Comparison of ENCODE assay signal across 20 cellular contexts in genomic region chr2:229553091-229553490, GRCh38.
DNase-seq lines count a peak whose midpoint lies in the region; FAIRE-seq and TF ChIP-seq lines count a peak whose summit lies in the region.
"Had no signal": no experiment of that assay in that cellular context is flagged by ENCODE, and none has a peak within 500 bp of the region (broad histone marks: within the 10 kb centered on the region; RNA-seq: fewer than 3 reads in every experiment).

No MANE protein-coding gene starts in this region.

- H3K27ac ChIP-seq in breast epithelium (no peak overlapping the region), astrocyte (ENCODE audit: low read depth, low read length) (no peak overlapping the region), fibroblast of lung (ENCODE audit: insufficient read depth, low read length) (no peak overlapping the region), prostate gland (no peak overlapping the region)
- H3K27ac ChIP-seq: 22Rv1, C4-2B, HL-60 had no signal

- DNase-seq in MCF 10A (ENCODE audit: unreplicated experiment) (no peak), breast epithelium (ENCODE audit: low spot score in 2 of 2) (no peak), astrocyte (ENCODE audit: low read depth) (peak; percentile 81), fibroblast of lung (ENCODE audit: low read depth in 2 of 2) (peak; percentile 15 to 86), stromal cell of bone marrow (ENCODE audit: low read depth) (peak; percentile 24), NCI-H2081 (lab: John Stamatoyannopoulos, UW) (no peak), HT-29 (ENCODE audit: low spot score) (no peak), prostate gland (ENCODE audit: low spot score) (no peak)
- DNase-seq: COR-L47, DMS153, KBM-7, NCI-H1417, NCI-H1930, NCI-H2171 treated with DMSO at 0.1 percent for 48 hours, NCI-H774, SHP77 had no signal

- no peak overlapping the region for H3K4me2 ChIP-seq in astrocyte (ENCODE audit: low read length)
- H3K4me2 ChIP-seq in fibroblast of lung (ENCODE audit: extremely low read depth, insufficient read depth, low read length): no peak overlapping the region

- no peak for FAIRE-seq in astrocyte (lab: Jason Lieb, UNC)
- FAIRE-seq: GM12891 had no signal

- H3K9me3 Mint-ChIP-seq in MCF 10A (ENCODE audit: unreplicated experiment): peaks cover 10% of the 10 kb centered on the region
- H3K9me3 Mint-ChIP-seq in astrocyte (ENCODE audit: unreplicated experiment): peaks cover 2% of the 10 kb centered on the region

- no peaks in the 10 kb centered on the region for H3K4me1 Mint-ChIP-seq in MCF 10A (ENCODE audit: insufficient read depth, unreplicated experiment)
- no peaks in the 10 kb centered on the region for H3K4me1 Mint-ChIP-seq in astrocyte (ENCODE audit: low read depth, unreplicated experiment)

- H3K4me3 Mint-ChIP-seq in MCF 10A (ENCODE audit: unreplicated experiment) (no peak overlapping the region), astrocyte (ENCODE audit: unreplicated experiment) (no peak overlapping the region)

- CTCF ChIA-PET in MCF 10A (lab: Yijun Ruan, JAX): no interaction called here

- TF ChIP-seq POLR2A in breast epithelium (IDR thresholded peaks at IDR 0.05): no peak
- no peak for TF ChIP-seq POLR2A in prostate gland (IDR thresholded peaks at IDR 0.05)

- no peaks in the 10 kb centered on the region for H3K27me3 ChIP-seq in breast epithelium
- H3K27me3 ChIP-seq in astrocyte (ENCODE audit: insufficient read depth, low read length): no peaks in the 10 kb centered on the region
- no peaks in the 10 kb centered on the region for H3K27me3 ChIP-seq in fibroblast of lung (ENCODE audit: control insufficient read depth, insufficient read depth, low read length)
- H3K27me3 ChIP-seq in prostate gland (replicated peaks; ENCODE audit: insufficient read depth): no peaks in the 10 kb centered on the region

- no peaks in the 10 kb centered on the region for H3K79me2 ChIP-seq in astrocyte (ENCODE audit: insufficient read depth, low read length)
- no peaks in the 10 kb centered on the region for H3K79me2 ChIP-seq in fibroblast of lung (ENCODE audit: control insufficient read depth, insufficient read depth, low read length)

- H3K27me3 Mint-ChIP-seq in MCF 10A (ENCODE audit: insufficient read depth, unreplicated experiment): no peaks in the 10 kb centered on the region
- peaks cover 1% of the 10 kb centered on the region for H3K27me3 Mint-ChIP-seq in astrocyte (ENCODE audit: low read depth, unreplicated experiment)

- POLR2A ChIA-PET in MCF 10A (lab: Yijun Ruan, JAX): interaction anchor here (0.9 kb wide), 1 partner anchor 176 kb away, joined by 3 read pairs; no protein-coding TSS in a partner anchor

- intact Hi-C loops in MCF 10A (cut with micrococcal nuclease): no loop called here
- intact Hi-C loops in breast epithelium (cut with DNase I; ENCODE audit: low total_unique reads): no loop called here
- intact Hi-C loops in prostate gland (cut with DNase I): no loop called here

- H3K36me3 Mint-ChIP-seq in MCF 10A (ENCODE audit: insufficient read depth, unreplicated experiment): peaks cover 58% of the 10 kb centered on the region
- H3K36me3 Mint-ChIP-seq in astrocyte (ENCODE audit: low read depth, unreplicated experiment): no peaks in the 10 kb centered on the region

- H3K4me3 ChIP-seq in breast epithelium (no peak overlapping the region), astrocyte (ENCODE audit: insufficient read depth, low read depth, low read length) (no peak overlapping the region), fibroblast of lung (replicated peaks in 1 of 4; ENCODE audit: control extremely low read depth in 1 of 4, insufficient read depth in 1 of 4, low read depth in 3 of 4, low read length in 4 of 4) (no peak overlapping the region), prostate gland (no peak overlapping the region)

- H2AFZ ChIP-seq in astrocyte (ENCODE audit: low read depth, low read length): no peak overlapping the region
- H2AFZ ChIP-seq in fibroblast of lung (ENCODE audit: low read length): no peak overlapping the region

- H3K27ac Mint-ChIP-seq in MCF 10A (ENCODE audit: low read depth, unreplicated experiment) (peak overlapping the region; percentile 19), astrocyte (ENCODE audit: unreplicated experiment) (no peak overlapping the region)

- BruUV-seq in MCF 10A (replicated peaks; lab: Mats Ljungman, UMichigan): no TSS peak

- no peak for TF ChIP-seq CTCF in MCF 10A (IDR thresholded peaks at IDR 0.05; ENCODE audit: unreplicated experiment)
- TF ChIP-seq CTCF in breast epithelium (IDR thresholded peaks at IDR 0.05): no peak
- no peak for TF ChIP-seq CTCF in astrocyte (IDR thresholded peaks at IDR 0.05; ENCODE audit: insufficient read depth, low read depth, low read length)
- no peak for TF ChIP-seq CTCF in fibroblast of lung (conservative IDR thresholded peaks at IDR 0.05 in 1 of 2, IDR thresholded peaks at IDR 0.05 in 1 of 2; ENCODE audit: low read depth in 1 of 2, low read length in 2 of 2)
- no peak for TF ChIP-seq CTCF in prostate gland (IDR thresholded peaks at IDR 0.05)

- H3K36me3 ChIP-seq in breast epithelium (no peaks in the 10 kb centered on the region), astrocyte (ENCODE audit: insufficient read depth, low read length) (no peaks in the 10 kb centered on the region), fibroblast of lung (ENCODE audit: control insufficient read depth, insufficient read depth, low read length) (no peaks in the 10 kb centered on the region), prostate gland (no peaks in the 10 kb centered on the region)

- 97% methylated on average over 1 of the region's 1 CpG for WGBS in prostate gland

- no peaks in the 10 kb centered on the region for H4K20me1 ChIP-seq in astrocyte (ENCODE audit: insufficient read depth, low read length)
- H4K20me1 ChIP-seq in fibroblast of lung (ENCODE audit: control insufficient read depth, extremely low read depth, insufficient read depth, low read length): no peaks in the 10 kb centered on the region

- no peaks in the 10 kb centered on the region for H3K9me3 ChIP-seq in breast epithelium
- no peaks in the 10 kb centered on the region for H3K9me3 ChIP-seq in astrocyte (ENCODE audit: insufficient read depth, low read depth, low read length)
- H3K9me3 ChIP-seq in fibroblast of lung (ENCODE audit: control insufficient read depth, insufficient read depth, low read depth, low read length): no peaks in the 10 kb centered on the region
- H3K9me3 ChIP-seq in prostate gland: no peaks in the 10 kb centered on the region

- H3K9ac ChIP-seq in astrocyte (ENCODE audit: low read length): no peak overlapping the region
- H3K9ac ChIP-seq in fibroblast of lung (ENCODE audit: insufficient read depth, low read length): no peak overlapping the region

- H3K4me1 ChIP-seq in breast epithelium (no peaks in the 10 kb centered on the region), astrocyte (ENCODE audit: insufficient read depth, low read length) (no peaks in the 10 kb centered on the region), fibroblast of lung (ENCODE audit: control insufficient read depth, extremely low read depth, insufficient read depth, low read length) (no peaks in the 10 kb centered on the region), prostate gland (replicated peaks) (no peaks in the 10 kb centered on the region)

Comparison
In these comparisons a context has a peak if more than half of its experiments do, and no peak if none do; other contexts are left out.
1. DNase-seq: peak in astrocyte (single experiment), fibroblast of lung (2 of 2) and stromal cell of bone marrow (single experiment); none in MCF 10A (single experiment), breast epithelium (0 of 2), NCI-H2081 (0 of 2), HT-29 (single experiment) and prostate gland (single experiment).